ENCODE assay signal across 12 cellular contexts in genomic region chr10:128087884-128088695, GRCh38. TPM values are rescaled to one million over a fixed set of nuclear protein-coding genes. Genes with fewer than 3 reads are reported as not detected.
DNase-seq lines count a peak whose midpoint lies in the region; ATAC-seq and TF ChIP-seq lines count a peak whose summit lies in the region.
"Had no signal": no experiment of that assay in that cellular context is flagged by ENCODE, and none has a peak within 500 bp of the region (broad histone marks: within the 10 kb centered on the region; RNA-seq: fewer than 3 reads in every experiment).

No MANE protein-coding gene starts in this region.

- POLR2A ChIA-PET in T-cell (lab: Charles Lee): no interaction called here

- TF ChIP-seq CTCF in 22Rv1 (IDR thresholded peaks at IDR 0.05) (peak; percentile 56; the same call in 1 of the 2 replicates), hepatocyte (IDR thresholded peaks at IDR 0.05; ENCODE audit: poor library complexity) (peak; percentile 13)

- H3K27ac ChIP-seq in 22Rv1 (no peak overlapping the region), hepatocyte (no peak overlapping the region)

- CTCF ChIA-PET in T-cell (lab: Charles Lee): no interaction called here

- no peaks in the 10 kb centered on the region for H3K27me3 Mint-ChIP-seq in T-cell

- peak; percentile 7 for DNase-seq in RPMI8226
- no peak for DNase-seq in hepatocyte (ENCODE audit: low spot score)
- no peak for DNase-seq in SW 1271 (lab: John Stamatoyannopoulos, UW)
- no peak for DNase-seq in Kasumi-1 (lab: John Stamatoyannopoulos, UW)
- DNase-seq in T-cell: no peak
- DNase-seq in amygdala (lab: John Stamatoyannopoulos, UW): no peak
- DNase-seq: activated naive CD4-positive, alpha-beta T cell treated with Interleukin-2 at 50 U/mL for 16 hours; kidney glomerular epithelial cell; NCI-H226 had no signal

- no peak overlapping the region for H3K27ac Mint-ChIP-seq in T-cell

- H4K20me1 ChIP-seq in hepatocyte (ENCODE audit: insufficient read depth, poor library complexity, severe bottlenecking): no peaks in the 10 kb centered on the region

- H3K4me1 ChIP-seq in hepatocyte (ENCODE audit: insufficient read depth): peaks cover 3% of the 10 kb centered on the region

- H3K36me3 ChIP-seq in hepatocyte (replicated peaks; ENCODE audit: insufficient read depth, low read depth): no peaks in the 10 kb centered on the region
- H3K36me3 ChIP-seq: HAP-1 had no signal

- H2AFZ ChIP-seq in hepatocyte: no peak overlapping the region

- peaks cover 6% of the 10 kb centered on the region for H3K27me3 ChIP-seq in hepatocyte

- ATAC-seq in GM18502 (IDR thresholded peaks at IDR 0.05; ENCODE audit: poor library complexity, unreplicated experiment) (peak; percentile 58), T-cell (replicated peaks in 1 of 4) (no peak)

- no peaks in the 10 kb centered on the region for H3K9me3 Mint-ChIP-seq in T-cell

- H3K9me3 ChIP-seq in hepatocyte (ENCODE audit: low read depth): no peaks in the 10 kb centered on the region
- H3K9me3 ChIP-seq: HAP-1 had no signal

- peaks cover 15% of the 10 kb centered on the region for H3K36me3 Mint-ChIP-seq in T-cell

- no peak overlapping the region for H3K4me2 ChIP-seq in hepatocyte

- H3K4me3 Mint-ChIP-seq in T-cell: no peak overlapping the region

- H3K79me2 ChIP-seq in hepatocyte: no peaks in the 10 kb centered on the region

- no peak overlapping the region for H3K4me3 ChIP-seq in hepatocyte
- H3K4me3 ChIP-seq: HAP-1 had no signal

- peaks cover 0 to 3% (median 0%) of the 10 kb centered on the region in 3 donors for H3K4me1 Mint-ChIP-seq in T-cell

- H3K9me2 ChIP-seq in hepatocyte (replicated peaks; ENCODE audit: insufficient read depth): no peaks in the 10 kb centered on the region

- 65% methylated on average over 12 of the region's 12 CpGs for WGBS in hepatocyte (ENCODE audit: low lambda C conversion rate, missing lambda C conversion rate)

RNA-seq across cellular contexts. Expression of gene MKI67, which starts 38.1 kb away (rescaled TPM):
- total RNA-seq in hepatocyte: 9.1 and 13.1 TPM in 2 replicates
- 8.1 and 9.5 TPM in 2 replicates for polyA plus RNA-seq in hepatocyte
- total RNA-seq in T-cell: 1 to 10 TPM in 4 of 5 donors, under 1 TPM in 1; 0.70 to 8.6 (median 1.8) TPM
